In genomic region chrX:311156-312129, GRCh38 we compare ENCODE assay signal across 22 cellular contexts. TPM values are rescaled to one million over a fixed set of nuclear protein-coding genes. Genes with fewer than 3 reads are reported as not detected.
DNase-seq lines count a peak whose midpoint lies in the region; ATAC-seq, FAIRE-seq and TF ChIP-seq lines count a peak whose summit lies in the region.
"Had no signal": no experiment of that assay in that cellular context is flagged by ENCODE, and none has a peak within 500 bp of the region (broad histone marks: within the 10 kb centered on the region; RNA-seq: fewer than 3 reads in every experiment).

No MANE protein-coding gene starts in this region.

- no peaks in the 10 kb centered on the region for H3K4me1 Mint-ChIP-seq in CD4-positive, alpha-beta T cell (ENCODE audit: low read depth)
- H3K4me1 Mint-ChIP-seq: immature natural killer cell had no signal

- no peak overlapping the region for H3K27ac ChIP-seq in CD4-positive, alpha-beta T cell (ENCODE audit: low read depth, low read length)
- H3K27ac ChIP-seq in RWPE2 (ENCODE audit: poor library complexity, severe bottlenecking) = no peak overlapping the region
- no peak overlapping the region for H3K27ac ChIP-seq in ovary
- H3K27ac ChIP-seq: cardiac muscle cell, psoas muscle, thyroid gland had no signal

- no peak overlapping the region for H3K4me3 Mint-ChIP-seq in CD4-positive, alpha-beta T cell
- H3K4me3 Mint-ChIP-seq: CD4-positive, alpha-beta memory T cell; immature natural killer cell had no signal

- no peak for TF ChIP-seq CTCF in CD4-positive, alpha-beta T cell (IDR thresholded peaks at IDR 0.05)
- TF ChIP-seq CTCF in RWPE2 (IDR thresholded peaks at IDR 0.05; ENCODE audit: poor library complexity, severe bottlenecking) = no peak
- no peak for TF ChIP-seq CTCF in ovary (IDR thresholded peaks at IDR 0.05)

- peak; percentile 10 for ATAC-seq in CD4-positive, alpha-beta T cell (ENCODE audit: poor library complexity)
- ATAC-seq in RWPE2 (ENCODE audit: low read depth) (no peak; the same call in 1 of the 3 replicates), left ventricle myocardium superior (no peak), GM19351 (IDR thresholded peaks at IDR 0.05; ENCODE audit: unreplicated experiment) (no peak), HG02981 (IDR thresholded peaks at IDR 0.05; ENCODE audit: unreplicated experiment) (no peak)
- ATAC-seq: Panc1 had no signal

- H3K4me1 ChIP-seq in RWPE2 (ENCODE audit: insufficient read depth, poor library complexity, severe bottlenecking) = no peaks in the 10 kb centered on the region
- H3K4me1 ChIP-seq in ovary (ENCODE audit: insufficient read depth) = no peaks in the 10 kb centered on the region
- H3K4me1 ChIP-seq: psoas muscle, thyroid gland had no signal

- FAIRE-seq in GM12892 (lab: Jason Lieb, UNC) = no peak
- no peak for FAIRE-seq in frontal cortex (lab: Jason Lieb, UNC)

- H3K36me3 Mint-ChIP-seq in CD4-positive, alpha-beta T cell (ENCODE audit: low read depth) = peaks cover 53% of the 10 kb centered on the region

- CTCF ChIA-PET in CD4-positive, alpha-beta T cell (lab: Charles Lee) = no interaction called here

- 95% methylated on average over 67 to 69 of the region's 69 CpGs for WGBS in ovary, 3 donors

- H3K36me3 ChIP-seq in RWPE2 (ENCODE audit: low read depth) (peaks cover 61% of the 10 kb centered on the region), ovary (no peaks in the 10 kb centered on the region)

- H3K4me3 ChIP-seq in RWPE2 (ENCODE audit: severe bottlenecking) = no peak overlapping the region
- no peak overlapping the region for H3K4me3 ChIP-seq in ovary
- H3K4me3 ChIP-seq: cardiac muscle cell, psoas muscle, thyroid gland had no signal

- H3K9me3 ChIP-seq in CD4-positive, alpha-beta T cell (ENCODE audit: control insufficient read depth, low read length) = no peaks in the 10 kb centered on the region
- H3K9me3 ChIP-seq in RWPE2 (ENCODE audit: severe bottlenecking) = no peaks in the 10 kb centered on the region
- H3K9me3 ChIP-seq in ovary = no peaks in the 10 kb centered on the region
- H3K9me3 ChIP-seq: psoas muscle, thyroid gland had no signal

- H3K27me3 ChIP-seq in CD4-positive, alpha-beta T cell (ENCODE audit: control insufficient read depth, insufficient read depth, low read length) = no peaks in the 10 kb centered on the region
- H3K27me3 ChIP-seq in RWPE2 (ENCODE audit: insufficient read depth, poor library complexity, severe bottlenecking) = no peaks in the 10 kb centered on the region
- no peaks in the 10 kb centered on the region for H3K27me3 ChIP-seq in ovary
- H3K27me3 ChIP-seq: cardiac muscle cell, thyroid gland had no signal

- H3K9me3 Mint-ChIP-seq in CD4-positive, alpha-beta T cell = no peaks in the 10 kb centered on the region
- H3K9me3 Mint-ChIP-seq: activated T-helper 2 cell treated with anti-CD3 and anti-CD28 coated beads, Interferon-gamma antibody, Interleukin-2, Interleukin-4, amounts not matched to agents 10 μg/mL and 5 μg/mL and 100 μg/mL, durations not matched to agents 14 hours and 24 hours and 36 hours; CD4-positive, alpha-beta memory T cell; immature natural killer cell; naive thymus-derived CD8-positive, alpha-beta T cell had no signal

- H3K27ac Mint-ChIP-seq in CD4-positive, alpha-beta T cell = no peak overlapping the region
- H3K27ac Mint-ChIP-seq: activated T-helper 2 cell treated with anti-CD3 and anti-CD28 coated beads, Interferon-gamma antibody, Interleukin-2, Interleukin-4, amounts not matched to agents 10 μg/mL and 5 μg/mL and 100 μg/mL, durations not matched to agents 14 hours and 24 hours and 36 hours had no signal

- intact Hi-C loops in CD4-positive, alpha-beta T cell (cut with DNase I, micrococcal nuclease) = no loop called here
- intact Hi-C loops in left ventricle myocardium superior (cut with micrococcal nuclease) (no loop called here), ovary (cut with DNase I) (no loop called here)

- H3K27me3 Mint-ChIP-seq in CD4-positive, alpha-beta T cell = no peaks in the 10 kb centered on the region
- H3K27me3 Mint-ChIP-seq: CD4-positive, alpha-beta memory T cell; naive thymus-derived CD8-positive, alpha-beta T cell had no signal

- no peak for DNase-seq in CD4-positive, alpha-beta T cell
- peak; percentile 78 for DNase-seq in RWPE2 (ENCODE audit: low spot score)
- peak; percentile 29 for DNase-seq in left ventricle myocardium superior
- DNase-seq in ovary = peak in 3 of 5 donors; percentile 20 to 38 (median 31)
- no peak for DNase-seq in GM12892 (ENCODE audit: insufficient read length)
- no peak for DNase-seq in frontal cortex (ENCODE audit: low spot score in 2 of 2)
- DNase-seq: activated CD4-positive, alpha-beta T cell treated with anti-CD3 and anti-CD28 coated beads for 1 hour; effector CD4-positive, alpha-beta T cell; immature natural killer cell; NCI-H1930; NCI-H226; stimulated activated CD4-positive, alpha-beta T cell treated with anti-CD3 and anti-CD28 coated beads, Interleukin-12 subunit alpha, Interleukin-12 subunit beta, amount 100 ng/mL, for 4 hours; T-helper 9 cell had no signal

- POLR2A ChIA-PET in CD4-positive, alpha-beta T cell (lab: Charles Lee) = no interaction called here

- TF ChIP-seq EP300 in ovary (IDR thresholded peaks at IDR 0.05) = no peak

- no peak for TF ChIP-seq POLR2A in ovary (IDR thresholded peaks at IDR 0.05)
- no peak for TF ChIP-seq POLR2A in GM12892 (IDR thresholded peaks at IDR 0.05; ENCODE audit: low read depth, low read length)

RNA-seq across cellular contexts. Expression of gene GTPBP6, which starts 7.2 kb away (rescaled TPM):
- 10 to 100 TPM; 53.5 to 53.9 TPM for total RNA-seq in CD4-positive, alpha-beta T cell
- 51.9 TPM for total RNA-seq in left ventricle myocardium superior
- total RNA-seq in ovary = 10 to 100 TPM; 29.3 to 69.0 (median 47.8) TPM
- 10 to 100 TPM in 1 of 2 donors, 1 to 10 TPM in 1; 7.1 to 59.1 TPM for polyA plus RNA-seq in ovary
- 13.4 TPM for polyA plus RNA-seq in GM12892 (2012; ENCODE audit: missing spikeins)
- total RNA-seq in frontal cortex = 23.6 TPM

RNA-seq across cellular contexts. Expression of gene PLCXD1, which starts 30.3 kb away (rescaled TPM):
- total RNA-seq in CD4-positive, alpha-beta T cell = 10 to 100 TPM; 33.0 to 35.8 TPM
- total RNA-seq in left ventricle myocardium superior (6.8 TPM), ovary (10 to 100 TPM in 5 of 7 donors, 1 to 10 TPM in 2; 2.6 to 19.4 (median 13.5) TPM), frontal cortex (14.7 TPM)
- 10 to 100 TPM in 1 of 2 donors, 1 to 10 TPM in 1; 3.6 to 11.8 TPM for polyA plus RNA-seq in ovary
- polyA plus RNA-seq in GM12892 (2012; ENCODE audit: missing spikeins) = 22.1 TPM

Comparison
In these comparisons a context has a peak if more than half of its experiments do, and no peak if none do; other contexts are left out.
1. DNase-seq: peak in RWPE2 (single experiment), left ventricle myocardium superior (single experiment) and ovary (3 of 5); none in CD4-positive, alpha-beta T cell (0 of 10), GM12892 (single experiment) and frontal cortex (0 of 2).